Comparison of ENCODE assay signal across 14 cellular contexts in genomic region chr17:16026895-16027294, GRCh38. TPM values are rescaled to one million over a fixed set of nuclear protein-coding genes. Genes with fewer than 3 reads are reported as not detected.
DNase-seq lines count a peak whose midpoint lies in the region; ATAC-seq, FAIRE-seq and TF ChIP-seq lines count a peak whose summit lies in the region.
"Had no signal": no experiment of that assay in that cellular context is flagged by ENCODE, and none has a peak within 500 bp of the region (broad histone marks: within the 10 kb centered on the region; RNA-seq: fewer than 3 reads in every experiment).

No MANE protein-coding gene starts in this region.

- H3K79me2 ChIP-seq in keratinocyte (ENCODE audit: control insufficient read depth, insufficient read depth, low read length) = peaks cover 15% of the 10 kb centered on the region

- peaks cover 100% of the 10 kb centered on the region for H3K36me3 Mint-ChIP-seq in activated T-cell treated with anti-CD3 and anti-CD28 coated beads, Interleukin-2, amount 50 U/mL, for 24 hours (ENCODE audit: low read depth)
- H3K36me3 Mint-ChIP-seq in activated T-cell treated with anti-CD3 and anti-CD28 coated beads, Interleukin-2, amount 50 U/mL, for 4 hours (ENCODE audit: insufficient read depth) = peaks cover 54% of the 10 kb centered on the region
- H3K36me3 Mint-ChIP-seq in activated CD8-positive, alpha-beta T cell treated with anti-CD3 and anti-CD28 coated beads, Interleukin-2, amount 10 ng/mL, durations not matched to agents 7 days and 5 days (ENCODE audit: low read depth) = peaks cover 80% of the 10 kb centered on the region

- H3K27ac Mint-ChIP-seq in activated T-cell treated with anti-CD3 and anti-CD28 coated beads, Interleukin-2, amount 50 U/mL, for 24 hours = peak overlapping the region; percentile 98
- H3K27ac Mint-ChIP-seq in activated CD8-positive, alpha-beta T cell treated with anti-CD3 and anti-CD28 coated beads, Interleukin-2, amount 10 ng/mL, durations not matched to agents 7 days and 5 days = peak overlapping the region; percentile 83

- no peaks in the 10 kb centered on the region for H3K27me3 Mint-ChIP-seq in activated T-cell treated with anti-CD3 and anti-CD28 coated beads, Interleukin-2, amount 50 U/mL, for 24 hours
- no peaks in the 10 kb centered on the region for H3K27me3 Mint-ChIP-seq in activated T-cell treated with anti-CD3 and anti-CD28 coated beads, Interleukin-2, amount 50 U/mL, for 4 hours (ENCODE audit: low read depth)
- H3K27me3 Mint-ChIP-seq in activated CD8-positive, alpha-beta T cell treated with anti-CD3 and anti-CD28 coated beads, Interleukin-2, amount 10 ng/mL, durations not matched to agents 7 days and 5 days (ENCODE audit: low read depth) = no peaks in the 10 kb centered on the region

- no peaks in the 10 kb centered on the region for H3K27me3 ChIP-seq in keratinocyte (ENCODE audit: control insufficient read depth, extremely low read depth, insufficient read depth, low read length)
- H3K27me3 ChIP-seq: tibial artery had no signal

- H3K27ac ChIP-seq in keratinocyte (ENCODE audit: control insufficient read depth, insufficient read depth, low read length) (peak overlapping the region; percentile 98), temporal lobe (ENCODE audit: low read depth, low read length) (peak overlapping the region; percentile 63)

- H2AFZ ChIP-seq in keratinocyte (ENCODE audit: control insufficient read depth, low read length) = no peak overlapping the region

- ATAC-seq in activated T-cell treated with anti-CD3 and anti-CD28 coated beads, Interleukin-2, amount 50 U/mL, for 4 hours = no peak
- ATAC-seq in activated CD8-positive, alpha-beta T cell treated with anti-CD3 and anti-CD28 coated beads, Interleukin-2, amount 10 ng/mL, durations not matched to agents 7 days and 5 days = no peak
- ATAC-seq in GM18873 (IDR thresholded peaks at IDR 0.05; ENCODE audit: low FRiP score, unreplicated experiment) = no peak
- ATAC-seq in HG02970 (IDR thresholded peaks at IDR 0.05; ENCODE audit: low FRiP score, unreplicated experiment) = no peak

- H3K9ac ChIP-seq in keratinocyte (ENCODE audit: control insufficient read depth, extremely low read depth, insufficient read depth, low read length) = no peak overlapping the region

- dilution Hi-C loops in keratinocyte (cut with MboI; ENCODE audit: extremely low pct_ligation_motif_present, low sequenced_read_pairs) = no loop called here

- H3K9me3 Mint-ChIP-seq in activated T-cell treated with anti-CD3 and anti-CD28 coated beads, Interleukin-2, amount 50 U/mL, for 24 hours = no peaks in the 10 kb centered on the region
- no peaks in the 10 kb centered on the region for H3K9me3 Mint-ChIP-seq in activated T-cell treated with anti-CD3 and anti-CD28 coated beads, Interleukin-2, amount 50 U/mL, for 4 hours
- H3K9me3 Mint-ChIP-seq in activated CD8-positive, alpha-beta T cell treated with anti-CD3 and anti-CD28 coated beads, Interleukin-2, amount 10 ng/mL, durations not matched to agents 7 days and 5 days (ENCODE audit: insufficient read depth) = no peaks in the 10 kb centered on the region
- H3K9me3 Mint-ChIP-seq: neural crest cell had no signal

- no peak overlapping the region for H3K4me3 ChIP-seq in keratinocyte (ENCODE audit: control insufficient read depth in 2 of 3, extremely low read depth in 1 of 3, insufficient read depth in 2 of 3, low read depth in 1 of 3, low read length in 3 of 3)
- H3K4me3 ChIP-seq: tibial artery had no signal

- no peaks in the 10 kb centered on the region for H4K20me1 ChIP-seq in keratinocyte (ENCODE audit: control insufficient read depth, extremely low read depth, insufficient read depth, low read length)

- H3K9me3 ChIP-seq in keratinocyte (ENCODE audit: control insufficient read depth, low read depth, low read length) = no peaks in the 10 kb centered on the region
- H3K9me3 ChIP-seq: tibial artery had no signal

- no peak overlapping the region for H3K4me3 Mint-ChIP-seq in activated T-cell treated with anti-CD3 and anti-CD28 coated beads, Interleukin-2, amount 50 U/mL, for 24 hours
- H3K4me3 Mint-ChIP-seq in activated T-cell treated with anti-CD3 and anti-CD28 coated beads, Interleukin-2, amount 50 U/mL, for 4 hours = no peak overlapping the region
- H3K4me3 Mint-ChIP-seq in activated CD8-positive, alpha-beta T cell treated with anti-CD3 and anti-CD28 coated beads, Interleukin-2, amount 10 ng/mL, durations not matched to agents 7 days and 5 days = no peak overlapping the region
- H3K4me3 Mint-ChIP-seq: neural crest cell had no signal

- no peak for TF ChIP-seq CTCF in keratinocyte (optimal IDR thresholded peaks at IDR 0.05 in 1 of 3, IDR thresholded peaks at IDR 0.05 in 1 of 3, conservative IDR thresholded peaks at IDR 0.05 in 1 of 3; ENCODE audit: extremely low read depth in 1 of 3, insufficient read depth in 2 of 3, low read length in 3 of 3)

- no peaks in the 10 kb centered on the region for H3K9me1 ChIP-seq in keratinocyte (ENCODE audit: control insufficient read depth, extremely low read depth, insufficient read depth, low read length)

- peaks cover 65% of the 10 kb centered on the region for H3K4me1 Mint-ChIP-seq in activated T-cell treated with anti-CD3 and anti-CD28 coated beads, Interleukin-2, amount 50 U/mL, for 24 hours (ENCODE audit: low read depth)
- H3K4me1 Mint-ChIP-seq in activated T-cell treated with anti-CD3 and anti-CD28 coated beads, Interleukin-2, amount 50 U/mL, for 4 hours (ENCODE audit: low read depth) = peaks cover 35% of the 10 kb centered on the region
- H3K4me1 Mint-ChIP-seq in activated CD8-positive, alpha-beta T cell treated with anti-CD3 and anti-CD28 coated beads, Interleukin-2, amount 10 ng/mL, durations not matched to agents 7 days and 5 days (ENCODE audit: low read depth) = peaks cover 25% of the 10 kb centered on the region
- H3K4me1 Mint-ChIP-seq: neural crest cell had no signal

- no peak for DNase-seq in activated T-cell treated with anti-CD3 and anti-CD28 coated beads, Interleukin-2, amount 50 U/mL, for 24 hours
- no peak for DNase-seq in activated T-cell treated with anti-CD3 and anti-CD28 coated beads, Interleukin-2, amount 50 U/mL, for 4 hours
- no peak for DNase-seq in activated CD8-positive, alpha-beta T cell treated with anti-CD3 and anti-CD28 coated beads, Interleukin-2, amount 10 ng/mL, durations not matched to agents 7 days and 5 days
- DNase-seq in keratinocyte (ENCODE audit: low read depth, low spot score) (no peak), NCI-H128 (lab: John Stamatoyannopoulos, UW; ENCODE audit: unreplicated experiment) (no peak)
- DNase-seq: left cardiac atrium, NCI-H1417 treated with DMSO at 0.1 percent for 48 hours, NCI-H510A, T-helper 9 cell, tibial artery had no signal

- no peak overlapping the region for H3K4me2 ChIP-seq in keratinocyte (ENCODE audit: control insufficient read depth, extremely low read depth, insufficient read depth, low read depth, low read length)

- peak; percentile 55 for FAIRE-seq in keratinocyte (lab: Jason Lieb, UNC)

- H3K4me1 ChIP-seq in keratinocyte (ENCODE audit: control insufficient read depth, extremely low read depth, insufficient read depth, low read length) = peaks cover 22% of the 10 kb centered on the region

- peaks cover 30 to 35% of the 10 kb centered on the region in 2 experiments for H3K36me3 ChIP-seq in keratinocyte (ENCODE audit: control insufficient read depth in 2 of 2, extremely low read depth in 1 of 2, insufficient read depth in 2 of 2, low read length in 2 of 2)

- POLR2A ChIA-PET in activated CD8-positive, alpha-beta T cell treated with anti-CD3 and anti-CD28 coated beads, Interleukin-2, amount 10 ng/mL, durations not matched to agents 7 days and 5 days (lab: Charles Lee) = interaction anchor here (0.8 kb wide), 1 partner anchor 27 kb away, joined by 3 read pairs; the partner anchor contains the start of genes TTC19 and ZSWIM7

- CTCF ChIA-PET in activated CD8-positive, alpha-beta T cell treated with anti-CD3 and anti-CD28 coated beads, Interleukin-2, amount 10 ng/mL, durations not matched to agents 7 days and 5 days (lab: Charles Lee) = interaction anchor here (1.4 to 2.0 kb wide), 2 partner anchors 20 to 21 kb away, joined by 4 to 6 read pairs; no protein-coding TSS in a partner anchor

RNA-seq across cellular contexts. Expression of gene TTC19, which starts 27.3 kb away (rescaled TPM):
- 10 to 100 TPM; 28.5 to 34.6 (median 29.8) TPM for total RNA-seq in activated T-cell treated with anti-CD3 and anti-CD28 coated beads, Interleukin-2, amount 50 U/mL, for 4 hours
- 10 to 100 TPM; 31.5 to 38.1 TPM for total RNA-seq in activated CD8-positive, alpha-beta T cell treated with anti-CD3 and anti-CD28 coated beads, Interleukin-2, amount 10 ng/mL, durations not matched to agents 7 days and 5 days
- 7.1 to 14.3 TPM (median 8.3 TPM) in 3 replicates for polyA plus RNA-seq in keratinocyte
- polyA plus RNA-seq in keratinocyte (2011; ENCODE audit: low read depth) = 21.4 TPM
- 10.2 and 12.3 TPM in 2 replicates for polyA plus RNA-seq in keratinocyte (2011; cell fraction: cytosol; rRNA removed)
- polyA plus RNA-seq in keratinocyte (2011; cell fraction: nucleus; rRNA removed) = 23.6 and 25.3 TPM in 2 replicates
- 24.5 and 29.2 TPM in 2 replicates for polyA plus RNA-seq in keratinocyte (2012; ENCODE audit: low replicate concordance)
- 3.9 to 16.3 TPM (median 9.0 TPM) in 3 replicates for polyA minus RNA-seq in keratinocyte
- polyA minus RNA-seq in keratinocyte (2011; cell fraction: cytosol; rRNA and poly(A)+ RNA removed) = 13.4 TPM
- 25.6 and 29.1 TPM in 2 replicates for polyA minus RNA-seq in keratinocyte (2011; cell fraction: nucleus; rRNA and poly(A)+ RNA removed)
- 55.1 TPM for total RNA-seq in temporal lobe

RNA-seq across cellular contexts. Expression of gene ZSWIM7, which starts 27.4 kb away (rescaled TPM):
- 1 to 10 TPM; 7.2 to 9.7 (median 9.5) TPM for total RNA-seq in activated T-cell treated with anti-CD3 and anti-CD28 coated beads, Interleukin-2, amount 50 U/mL, for 4 hours
- 10 to 100 TPM; 19.3 to 20.0 TPM for total RNA-seq in activated CD8-positive, alpha-beta T cell treated with anti-CD3 and anti-CD28 coated beads, Interleukin-2, amount 10 ng/mL, durations not matched to agents 7 days and 5 days
- 41.9 to 47.1 TPM (median 43.4 TPM) in 3 replicates for polyA plus RNA-seq in keratinocyte
- 49.8 TPM for polyA plus RNA-seq in keratinocyte (2011; ENCODE audit: low read depth)
- polyA plus RNA-seq in keratinocyte (2011; cell fraction: cytosol; rRNA removed) = 34.4 and 47.7 TPM in 2 replicates
- 20.4 and 25.9 TPM in 2 replicates for polyA plus RNA-seq in keratinocyte (2011; cell fraction: nucleus; rRNA removed)
- 21.6 and 37.5 TPM in 2 replicates for polyA plus RNA-seq in keratinocyte (2012; ENCODE audit: low replicate concordance)
- polyA minus RNA-seq in keratinocyte = 7.3 to 20.1 TPM (median 19.1 TPM) in 3 replicates
- polyA minus RNA-seq in keratinocyte (2011; cell fraction: cytosol; rRNA and poly(A)+ RNA removed) = 31.7 TPM
- polyA minus RNA-seq in keratinocyte (2011; cell fraction: nucleus; rRNA and poly(A)+ RNA removed) = 1.5 and 6.3 TPM in 2 replicates
- 16.7 TPM for total RNA-seq in temporal lobe
